In the genomic region with DNA sequence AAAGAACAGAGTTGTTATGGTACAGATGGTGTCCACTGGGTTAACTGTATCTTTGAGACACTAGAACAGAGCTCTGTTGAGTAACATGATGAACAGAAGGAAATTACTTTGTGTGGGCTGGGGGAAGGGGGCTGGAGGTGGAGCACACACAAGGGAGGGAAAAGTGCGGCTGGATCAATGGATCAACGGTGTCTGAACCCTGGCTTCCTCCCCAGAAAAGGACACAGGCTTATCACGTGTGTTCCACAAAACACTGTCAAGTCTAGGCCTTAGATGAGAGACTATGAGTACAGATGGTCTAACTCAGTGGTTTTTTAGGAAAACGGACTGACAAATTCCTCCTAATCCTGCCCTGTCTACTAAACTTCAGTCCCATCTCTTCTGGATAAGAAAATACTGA, we compare ENCODE assay signal across 29 cellular contexts. TPM values are rescaled to one million over a fixed set of nuclear protein-coding genes. Genes with fewer than 3 reads are reported as not detected.
DNase-seq lines count a peak whose midpoint lies in the region; ATAC-seq and TF ChIP-seq lines count a peak whose summit lies in the region.
"Had no signal": no experiment of that assay in that cellular context is flagged by ENCODE, and none has a peak within 500 bp of the region (broad histone marks: within the 10 kb centered on the region; RNA-seq: fewer than 3 reads in every experiment).

No MANE protein-coding gene starts in this region.

- no peaks in the 10 kb centered on the region for H3K27me3 Mint-ChIP-seq in activated naive CD8-positive, alpha-beta T cell treated with anti-CD3 and anti-CD28 coated beads, Interleukin-2, amount 50 U/mL, for 24 hours
- H3K27me3 Mint-ChIP-seq in activated naive CD8-positive, alpha-beta T cell treated with anti-CD3 and anti-CD28 coated beads for 36 hours = no peaks in the 10 kb centered on the region
- no peaks in the 10 kb centered on the region for H3K27me3 Mint-ChIP-seq in T-helper 2 cell treated with Interferon-gamma antibody and Interleukin-4, amounts not matched to agents 5 μg/mL and 100 μg/mL, for 36 hours (ENCODE audit: low read depth)

- H3K36me3 Mint-ChIP-seq in activated naive CD8-positive, alpha-beta T cell treated with anti-CD3 and anti-CD28 coated beads, Interleukin-2, amount 50 U/mL, for 24 hours (ENCODE audit: low read depth) = peaks cover 56% of the 10 kb centered on the region
- H3K36me3 Mint-ChIP-seq in activated naive CD8-positive, alpha-beta T cell treated with anti-CD3 and anti-CD28 coated beads for 36 hours = peaks cover 39% of the 10 kb centered on the region
- H3K36me3 Mint-ChIP-seq in T-helper 2 cell treated with Interferon-gamma antibody and Interleukin-4, amounts not matched to agents 5 μg/mL and 100 μg/mL, for 36 hours (ENCODE audit: low read depth) = peaks cover 40% of the 10 kb centered on the region

- no peaks in the 10 kb centered on the region for H3K9me3 Mint-ChIP-seq in activated naive CD8-positive, alpha-beta T cell treated with anti-CD3 and anti-CD28 coated beads, Interleukin-2, amount 50 U/mL, for 24 hours
- no peaks in the 10 kb centered on the region for H3K9me3 Mint-ChIP-seq in activated naive CD8-positive, alpha-beta T cell treated with anti-CD3 and anti-CD28 coated beads for 36 hours
- H3K9me3 Mint-ChIP-seq in T-helper 2 cell treated with Interferon-gamma antibody and Interleukin-4, amounts not matched to agents 5 μg/mL and 100 μg/mL, for 36 hours = no peaks in the 10 kb centered on the region
- H3K9me3 Mint-ChIP-seq: CD8-positive, alpha-beta T cell; H9; neural crest cell had no signal

- POLR2A ChIA-PET in RWPE1 (lab: Yijun Ruan, JAX; ENCODE audit: low non-redundant PET) = no interaction called here

- intact Hi-C loops in gastrocnemius medialis (cut with DNase I; ENCODE audit: low total_unique reads) = no loop called here

- H3K27ac ChIP-seq in RWPE1 (peak overlapping the region; percentile 3; the same call in 1 of the 2 replicates), gastrocnemius medialis (peak overlapping the region; percentile 97 to 100 (median 98))
- H3K27ac ChIP-seq: lower lobe of right lung, transverse colon had no signal

- H3K4me3 Mint-ChIP-seq in activated naive CD8-positive, alpha-beta T cell treated with anti-CD3 and anti-CD28 coated beads, Interleukin-2, amount 50 U/mL, for 24 hours = no peak overlapping the region
- H3K4me3 Mint-ChIP-seq in activated naive CD8-positive, alpha-beta T cell treated with anti-CD3 and anti-CD28 coated beads for 36 hours = no peak overlapping the region
- H3K4me3 Mint-ChIP-seq in T-helper 2 cell treated with Interferon-gamma antibody and Interleukin-4, amounts not matched to agents 5 μg/mL and 100 μg/mL, for 36 hours = no peak overlapping the region
- H3K4me3 Mint-ChIP-seq: CD8-positive, alpha-beta T cell; H9; neural crest cell had no signal

- peak overlapping the region; percentile 59 for H3K27ac Mint-ChIP-seq in activated naive CD8-positive, alpha-beta T cell treated with anti-CD3 and anti-CD28 coated beads, Interleukin-2, amount 50 U/mL, for 24 hours
- H3K27ac Mint-ChIP-seq in activated naive CD8-positive, alpha-beta T cell treated with anti-CD3 and anti-CD28 coated beads for 36 hours = no peak overlapping the region
- no peak overlapping the region for H3K27ac Mint-ChIP-seq in T-helper 2 cell treated with Interferon-gamma antibody and Interleukin-4, amounts not matched to agents 5 μg/mL and 100 μg/mL, for 36 hours

- TF ChIP-seq POLR2A in gastrocnemius medialis (IDR thresholded peaks at IDR 0.05) = no peak

- no peak for DNase-seq in activated naive CD8-positive, alpha-beta T cell treated with anti-CD3 and anti-CD28 coated beads, Interleukin-2, amount 50 U/mL, for 24 hours
- DNase-seq in activated naive CD8-positive, alpha-beta T cell treated with anti-CD3 and anti-CD28 coated beads for 36 hours = no peak
- no peak for DNase-seq in RWPE1 (ENCODE audit: low spot score)
- DNase-seq in left lobe of liver (ENCODE audit: low spot score) = no peak
- no peak for DNase-seq in gastrocnemius medialis
- DNase-seq in stimulated activated CD4-positive, alpha-beta T cell treated with anti-CD3 and anti-CD28 coated beads, Interleukin-4, amount 100 ng/mL, for 1 hour = no peak
- DNase-seq in SW 1271 (lab: John Stamatoyannopoulos, UW) = no peak
- no peak for DNase-seq in T-helper 2 cell treated with Interferon-gamma antibody and Interleukin-4, amounts not matched to agents 5 μg/mL and 100 μg/mL, for 36 hours (ENCODE audit: low spot score)
- DNase-seq: activated CD4-positive, alpha-beta T cell treated with anti-CD3 and anti-CD28 coated beads for 4 hours; activated gamma-delta T cell treated with Interleukin-2 at 50 U/mL for 16 hours; activated T-cell treated with anti-CD3 and anti-CD28 coated beads for 4 hours; AML-193; CD8-positive, alpha-beta T cell; DMS 273 treated with DMSO at 0.1 percent for 48 hours; EL; H9; Karpas-422; lower lobe of right lung; mucosa of descending colon; NCI-H1436; NCI-H446; NCI-H82; RPMI8226; SK-N-SH; stimulated activated CD8-positive, alpha-beta memory T cell treated with anti-CD3 and anti-CD28 coated beads, Interleukin-4, amount 100 ng/mL, for 48 hours; transverse colon had no signal

- no peaks in the 10 kb centered on the region for H3K27me3 ChIP-seq in gastrocnemius medialis
- H3K27me3 ChIP-seq: dorsolateral prefrontal cortex, transverse colon had no signal

- TF ChIP-seq CTCF in RWPE1 (conservative IDR thresholded peaks at IDR 0.05; ENCODE audit: low read depth) = no peak
- TF ChIP-seq CTCF in gastrocnemius medialis (IDR thresholded peaks at IDR 0.05 in 4 of 5, conservative IDR thresholded peaks at IDR 0.05 in 1 of 5) = no peak

- peaks cover 82 to 87% of the 10 kb centered on the region in 2 donors for H3K4me1 ChIP-seq in gastrocnemius medialis

- CTCF ChIA-PET in RWPE1 (lab: Yijun Ruan, JAX) = no interaction called here

- peaks cover 27% of the 10 kb centered on the region for H3K4me1 Mint-ChIP-seq in activated naive CD8-positive, alpha-beta T cell treated with anti-CD3 and anti-CD28 coated beads, Interleukin-2, amount 50 U/mL, for 24 hours
- peaks cover 23% of the 10 kb centered on the region for H3K4me1 Mint-ChIP-seq in activated naive CD8-positive, alpha-beta T cell treated with anti-CD3 and anti-CD28 coated beads for 36 hours
- H3K4me1 Mint-ChIP-seq in T-helper 2 cell treated with Interferon-gamma antibody and Interleukin-4, amounts not matched to agents 5 μg/mL and 100 μg/mL, for 36 hours (ENCODE audit: low read depth) = peaks cover 25% of the 10 kb centered on the region

- H3K4me3 ChIP-seq in gastrocnemius medialis = no peak overlapping the region
- H3K4me3 ChIP-seq: dorsolateral prefrontal cortex, GM12878, lower lobe of right lung, mucosa of descending colon, transverse colon had no signal

- in situ Hi-C loops in gastrocnemius medialis (cut with MboI; ENCODE audit: low sequenced_read_pairs in 4 of 4) = no loop called here

- no peaks in the 10 kb centered on the region for H3K9me3 ChIP-seq in gastrocnemius medialis
- H3K9me3 ChIP-seq: lower lobe of right lung, mucosa of descending colon, SK-N-SH, transverse colon had no signal

- peaks cover 2 to 27% of the 10 kb centered on the region in 2 donors for H3K36me3 ChIP-seq in gastrocnemius medialis

- no peak for ATAC-seq in activated naive CD8-positive, alpha-beta T cell treated with anti-CD3 and anti-CD28 coated beads, Interleukin-2, amount 50 U/mL, for 24 hours
- ATAC-seq in left lobe of liver (peak; percentile 78), gastrocnemius medialis (no peak)
- ATAC-seq: CD8-positive, alpha-beta T cell; GM12878; lower lobe of right lung; mucosa of descending colon had no signal

RNA-seq across cellular contexts. Expression of a gene that starts 27.8 kb away (rescaled TPM):
- 100 to 1,000 TPM in 1 of 2 experiments, 10 to 100 TPM in 1; 96.7 to 102 TPM for total RNA-seq in activated naive CD8-positive, alpha-beta T cell treated with anti-CD3 and anti-CD28 coated beads for 36 hours
- total RNA-seq in left lobe of liver (72.4 TPM), gastrocnemius medialis (1,000 to 10,000 TPM; 1,878 to 2,898 (median 2,185) TPM)

RNA-seq across cellular contexts. Expression of a gene that starts 28.5 kb away (rescaled TPM):
- total RNA-seq in activated naive CD8-positive, alpha-beta T cell treated with anti-CD3 and anti-CD28 coated beads for 36 hours = 100 to 1,000 TPM; 155 to 157 TPM
- 44.8 TPM for total RNA-seq in left lobe of liver
- total RNA-seq in gastrocnemius medialis = 100 to 1,000 TPM; 119 to 262 (median 179) TPM

Comparison
In these comparisons a context has a peak if more than half of its experiments do, and no peak if none do; other contexts are left out.
1. RNA of a gene that starts 27.8 kb away (total RNA-seq): 1,878 to 2,898 TPM in gastrocnemius medialis; 96.7 to 102 TPM in activated naive CD8-positive, alpha-beta T cell treated with anti-CD3 and anti-CD28 coated beads for 36 hours and 72.4 TPM in left lobe of liver (single experiment); every median in the first group is over 10 times any median in the second.